ENCODE assay signal across 19 cellular contexts in genomic region chr12:91140660-91141045, GRCh38. TPM values are rescaled to one million over a fixed set of nuclear protein-coding genes. Genes with fewer than 3 reads are reported as not detected.
DNase-seq lines count a peak whose midpoint lies in the region; ATAC-seq and TF ChIP-seq lines count a peak whose summit lies in the region.
"Had no signal": no experiment of that assay in that cellular context is flagged by ENCODE, and none has a peak within 500 bp of the region (broad histone marks: within the 10 kb centered on the region; RNA-seq: fewer than 3 reads in every experiment).

No MANE protein-coding gene starts in this region.

- TF ChIP-seq CTCF in heart left ventricle (IDR thresholded peaks at IDR 0.05) (no peak), coronary artery (IDR thresholded peaks at IDR 0.05) (no peak)

- DNase-seq in SK-N-MC (ENCODE audit: low read depth, low spot score) (no peak), heart left ventricle (peak in 3 of 5 donors; percentile 21 to 33 (median 28)), trophoblast cell (no peak), NCI-H2029 (lab: John Stamatoyannopoulos, UW) (no peak), coronary artery (ENCODE audit: low spot score) (no peak), T1000 (lab: John Stamatoyannopoulos, UW) (no peak), cerebellar cortex (ENCODE audit: low spot score) (no peak)
- DNase-seq: activated T-cell treated with anti-CD3 and anti-CD28 coated beads, Interleukin-2, amount 50 U/mL, for 48 hours; adrenal gland; COR-L47; dermis blood vessel endothelial cell; esophagus squamous epithelium; H7; NCI-H187; NCI-H524 treated with DMSO at 0.1 percent for 48 hours; T-helper 1 cell had no signal

- H3K79me2 ChIP-seq in ACC112 (ENCODE audit: control insufficient read depth, insufficient read depth, low read length, unreplicated experiment) (no peaks in the 10 kb centered on the region), trophoblast cell (ENCODE audit: control insufficient read depth, insufficient read depth, low read length, poor library complexity) (no peaks in the 10 kb centered on the region)

- H3K4me3 ChIP-seq in ACC112 (ENCODE audit: low read depth, low read length) = peak overlapping the region; percentile 20; the same call in 1 of the 2 replicates
- H3K4me3 ChIP-seq in SK-N-MC = no peak overlapping the region; the same call in 1 of the 2 replicates
- H3K4me3 ChIP-seq in heart left ventricle = no peak overlapping the region
- H3K4me3 ChIP-seq in trophoblast cell (ENCODE audit: low read depth, low read length) = no peak overlapping the region
- no peak overlapping the region for H3K4me3 ChIP-seq in coronary artery
- H3K4me3 ChIP-seq: adrenal gland, esophagus squamous epithelium, mucosa of descending colon had no signal

- H4K12ac ChIP-seq in trophoblast cell (ENCODE audit: low read depth, low read length) = no peak overlapping the region

- H2BK12ac ChIP-seq in trophoblast cell (ENCODE audit: low read length) = no peak overlapping the region

- no peak overlapping the region for H3K23ac ChIP-seq in trophoblast cell (ENCODE audit: low read length)

- H3K18ac ChIP-seq in trophoblast cell (ENCODE audit: low read length) = no peak overlapping the region

- H3K4me1 ChIP-seq in ACC112 (ENCODE audit: control insufficient read depth, insufficient read depth, low read length, unreplicated experiment) (peaks cover 63% of the 10 kb centered on the region), heart left ventricle (peaks cover 0 to 47% (median 11%) of the 10 kb centered on the region in 12 donors), trophoblast cell (ENCODE audit: control insufficient read depth in 1 of 2, insufficient read depth in 2 of 2, low read length in 2 of 2) (peaks cover 2 to 6% of the 10 kb centered on the region in 2 experiments)

- H2AFZ ChIP-seq in ACC112 (ENCODE audit: low read length, unreplicated experiment) (peak overlapping the region; percentile 9), trophoblast cell (ENCODE audit: insufficient read depth, low read length, poor library complexity) (no peak overlapping the region)

- TF ChIP-seq POLR2A in heart left ventricle (IDR thresholded peaks at IDR 0.05) = no peak

- no peak overlapping the region for H3K9ac ChIP-seq in SK-N-MC (ENCODE audit: insufficient read length)
- H3K9ac ChIP-seq in trophoblast cell (ENCODE audit: low read length) = no peak overlapping the region

- H4K8ac ChIP-seq in trophoblast cell (ENCODE audit: low read depth, low read length) = no peak overlapping the region

- peak in 3 of 4 donors; percentile 46 to 70 (median 69) for ATAC-seq in heart left ventricle
- ATAC-seq: Panc1 had no signal

- H3K27ac ChIP-seq in ACC112 (ENCODE audit: low read depth, low read length) (peak overlapping the region; percentile 94), SK-N-MC (peak overlapping the region; percentile 97), heart left ventricle (peak overlapping the region in 9 of 12 donors; percentile 38 to 86 (median 70)), trophoblast cell (ENCODE audit: low read depth, low read length) (peak overlapping the region; percentile 34), coronary artery (peak overlapping the region in 1 of 2 donors; percentile 77)

- peaks cover 6% of the 10 kb centered on the region for H3K79me1 ChIP-seq in trophoblast cell (ENCODE audit: low read length)

- intact Hi-C loops in heart left ventricle (cut with DNase I) = no loop called here

- no peak overlapping the region for H4K91ac ChIP-seq in trophoblast cell (ENCODE audit: low read depth, low read length)

- H3K27me3 ChIP-seq in ACC112 (ENCODE audit: insufficient read depth, low read length) (no peaks in the 10 kb centered on the region), heart left ventricle (no peaks in the 10 kb centered on the region), trophoblast cell (ENCODE audit: insufficient read depth, low read length) (no peaks in the 10 kb centered on the region)
- H3K27me3 ChIP-seq: adrenal gland, esophagus squamous epithelium had no signal

- H2BK120ac ChIP-seq in trophoblast cell (ENCODE audit: insufficient read depth, low read length, poor library complexity) = no peak overlapping the region

- no peaks in the 10 kb centered on the region for H3K9me3 ChIP-seq in SK-N-MC (ENCODE audit: low read depth, low read length)
- H3K9me3 ChIP-seq in heart left ventricle = no peaks in the 10 kb centered on the region
- no peaks in the 10 kb centered on the region for H3K9me3 ChIP-seq in trophoblast cell (ENCODE audit: insufficient read depth, low read depth, low read length)
- H3K9me3 ChIP-seq: adrenal gland, esophagus squamous epithelium, mucosa of descending colon had no signal

- H2AK5ac ChIP-seq in trophoblast cell (ENCODE audit: low read length) = no peak overlapping the region

- H3K36me3 ChIP-seq in ACC112 (ENCODE audit: insufficient read depth, low read length) (peaks cover 9% of the 10 kb centered on the region), SK-N-MC (ENCODE audit: insufficient read depth, low read length) (no peaks in the 10 kb centered on the region), heart left ventricle (peaks cover 0 to 18% (median 0%) of the 10 kb centered on the region in 9 donors), trophoblast cell (ENCODE audit: control insufficient read depth in 1 of 2, insufficient read depth in 2 of 2, low read length in 2 of 2) (no peaks in the 10 kb centered on the region)
- H3K36me3 ChIP-seq: adrenal gland, esophagus squamous epithelium had no signal

- H3K4ac ChIP-seq in trophoblast cell (ENCODE audit: low read depth, low read length) = no peak overlapping the region

- H2BK5ac ChIP-seq in trophoblast cell (ENCODE audit: low read depth, low read length, poor library complexity) = no peak overlapping the region

- no peak overlapping the region for H3K14ac ChIP-seq in trophoblast cell (ENCODE audit: low read length)

- no peak overlapping the region for H3K4me2 ChIP-seq in trophoblast cell (ENCODE audit: low read length)

RNA-seq across cellular contexts. Expression of gene LUM, which starts 29.4 kb away (rescaled TPM):
- total RNA-seq in heart left ventricle = 100 to 1,000 TPM in 5 of 9 donors, 10 to 100 TPM in 4; 25.3 to 249 (median 102) TPM
- polyA plus RNA-seq in heart left ventricle = 10 to 100 TPM; 21.8 to 36.4 TPM
- 921 and 976 TPM in 2 replicates for polyA plus RNA-seq in trophoblast cell (2013)
- total RNA-seq: H7 had no signal

RNA-seq across cellular contexts. Expression of gene DCN, which starts 42.0 kb away (rescaled TPM):
- total RNA-seq in heart left ventricle = 1,000 to 10,000 TPM in 3 of 9 donors, 100 to 1,000 TPM in 6; 347 to 1,187 (median 598) TPM
- 100 to 1,000 TPM; 238 to 397 TPM for polyA plus RNA-seq in heart left ventricle
- polyA plus RNA-seq in trophoblast cell (2013) = 99.3 and 117 TPM in 2 replicates
- total RNA-seq: H7 had no signal

Comparison
In these comparisons a context has a peak if more than half of its experiments do, and no peak if none do; other contexts are left out.
1. DNase-seq: peak in heart left ventricle (3 of 5); none in SK-N-MC (single experiment), trophoblast cell (0 of 2), NCI-H2029 (single experiment), coronary artery (single experiment), T1000 (single experiment) and cerebellar cortex (single experiment).